In genomic region chr21:41973861-41974751, GRCh38 we compare ENCODE assay signal across 1 cellular context.
TF ChIP-seq lines count a peak whose summit lies in the region.

No MANE protein-coding gene starts in this region.

TF ChIP-seq in HCT116, 20 proteins besides CTCF, POLR2A, EP300 and RAD21 (continued from another document):
- no peak for TF ChIP-seq EZH2phosphoT487 (IDR thresholded peaks at IDR 0.05; ENCODE audit: borderline replicate concordance)
